ENCODE assay signal across 13 cellular contexts in the genomic region with DNA sequence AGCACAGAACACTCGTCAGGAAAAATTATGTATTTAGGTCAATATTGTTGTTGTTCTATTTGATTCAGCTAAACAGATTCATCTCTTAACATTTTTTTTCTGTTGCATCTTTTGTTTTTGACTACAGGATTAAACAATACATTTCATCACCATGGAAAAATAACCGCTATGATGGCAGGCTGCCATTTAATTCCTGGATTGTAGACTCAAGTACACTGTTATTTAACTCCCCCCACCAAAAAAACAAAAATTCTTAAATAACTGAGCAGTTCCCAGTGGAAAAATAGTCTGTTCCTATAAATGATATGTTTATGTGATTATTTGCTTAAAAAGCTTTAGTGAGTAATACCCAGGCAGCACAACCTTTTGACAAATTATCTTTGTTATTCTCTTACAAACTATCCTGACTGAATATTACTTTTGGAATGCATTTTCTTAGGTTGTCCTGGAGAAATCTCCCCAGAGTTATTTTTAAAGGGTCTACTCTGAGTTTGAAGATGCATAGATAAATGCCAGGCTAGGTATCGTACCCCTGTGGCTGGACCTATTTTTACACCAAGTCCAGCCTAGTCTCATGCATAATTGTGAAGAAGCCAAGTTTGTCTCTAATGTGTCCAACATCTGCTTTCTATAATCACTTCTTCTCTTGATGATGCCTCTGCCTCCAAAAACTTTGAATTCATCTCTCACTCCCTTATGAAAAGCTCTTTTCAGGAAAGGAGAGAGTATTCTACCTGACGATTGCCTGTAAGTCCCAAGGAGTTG. TPM values are rescaled to one million over a fixed set of nuclear protein-coding genes. Genes with fewer than 3 reads are reported as not detected.
DNase-seq lines count a peak whose midpoint lies in the region; ATAC-seq and TF ChIP-seq lines count a peak whose summit lies in the region.
"Had no signal": no experiment of that assay in that cellular context is flagged by ENCODE, and none has a peak within 500 bp of the region (broad histone marks: within the 10 kb centered on the region; RNA-seq: fewer than 3 reads in every experiment).

No MANE protein-coding gene starts in this region.

- H3K4me2 ChIP-seq in IMR-90 (ENCODE audit: low read depth, low read length): no peak overlapping the region
- H3K4me2 ChIP-seq: BLaER1 treated with 17β-estradiol and CSF1 and Interleukin-3, amounts not matched to agents 10 nM and 100 nM had no signal

- no peak overlapping the region for H4K91ac ChIP-seq in IMR-90 (ENCODE audit: insufficient read depth, low read depth, low read length)

- H3K27ac Mint-ChIP-seq in brain: peak overlapping the region in 3 of 5 experiments; percentile 0 to 67 (median 64)
- H3K27ac Mint-ChIP-seq in T-cell: no peak overlapping the region
- H3K27ac Mint-ChIP-seq: activated T-helper 1 cell treated with anti-CD3 and anti-CD28 coated beads, Interleukin-12 subunit alpha, Interleukin-12 subunit beta, Interleukin-2, Interleukin-4 antibody, amounts not matched to agents 30 ng/mL and 10 ng/mL and 1 ng/mL, durations not matched to agents 14 hours and 24 hours and 36 hours had no signal

- in situ Hi-C loops in IMR-90 (cut with MboI; ENCODE audit: low sequenced_read_pairs): no loop called here
- in situ Hi-C loops in ACHN (cut with HindIII; ENCODE audit: low pct_ligation_motif_present, low pct_unique_long_range_greater_than_20kb, low sequenced_read_pairs): no loop called here

- no peak for TF ChIP-seq RAD21 in IMR-90 (IDR thresholded peaks at IDR 0.05; ENCODE audit: low read length)

- no peak overlapping the region for H3K14ac ChIP-seq in IMR-90 (replicated peaks; ENCODE audit: low read depth, low read length)

- H3K4me1 ChIP-seq in IMR-90 (ENCODE audit: control insufficient read depth, insufficient read depth, low read length): no peaks in the 10 kb centered on the region
- H3K4me1 ChIP-seq: BLaER1 treated with 17β-estradiol and CSF1 and Interleukin-3, amounts not matched to agents 10 nM and 100 nM had no signal

- peak; percentile 5 for DNase-seq in AG08396 (ENCODE audit: low spot score)
- DNase-seq in IMR-90: peak; percentile 72
- peak; percentile 2 for DNase-seq in kidney epithelial cell (ENCODE audit: low read depth)
- DNase-seq in activated CD4-positive, alpha-beta T cell treated with anti-CD3 and anti-CD28 coated beads for 1 hour: no peak
- DNase-seq in T-cell: no peak
- DNase-seq in ACHN: no peak
- DNase-seq: NCI-H1930 had no signal

- H3K4me3 ChIP-seq in IMR-90 (ENCODE audit: insufficient read depth, low read depth, low read length) (no peak overlapping the region), kidney epithelial cell (ENCODE audit: low read depth, low read length) (no peak overlapping the region)
- H3K4me3 ChIP-seq: BLaER1 treated with 17β-estradiol and CSF1 and Interleukin-3, amounts not matched to agents 10 nM and 100 nM; mucosa of descending colon had no signal

- peak; percentile 59 for ATAC-seq in IMR-90 (ENCODE audit: low read depth)
- ATAC-seq in GM18873 (IDR thresholded peaks at IDR 0.05; ENCODE audit: low FRiP score, unreplicated experiment): no peak
- no peak for ATAC-seq in T-cell (replicated peaks in 1 of 4)
- ATAC-seq: mucosa of descending colon had no signal

- TF ChIP-seq CTCF in IMR-90 (conservative IDR thresholded peaks at IDR 0.05; ENCODE audit: low read depth, low read length): no peak
- TF ChIP-seq CTCF in brain (conservative IDR thresholded peaks at IDR 0.05): no peak
- no peak for TF ChIP-seq CTCF in kidney epithelial cell (IDR thresholded peaks at IDR 0.05; ENCODE audit: insufficient read depth, low read length, poor library complexity, severe bottlenecking)

- WGBS in IMR-90 (ENCODE audit: extremely low coverage in 2 of 2, insufficient read length in 1 of 2), 2 experiments: no CpG with 5 or more reads among the region's 4 CpGs

- no peaks in the 10 kb centered on the region for H3K27me3 Mint-ChIP-seq in brain
- H3K27me3 Mint-ChIP-seq in T-cell: peaks cover 0 to 5% of the 10 kb centered on the region in 2 donors

- no peak overlapping the region for H2BK120ac ChIP-seq in IMR-90 (ENCODE audit: low read depth, low read length)

- H3K36me3 Mint-ChIP-seq in brain (no peaks in the 10 kb centered on the region), T-cell (no peaks in the 10 kb centered on the region)

- 0 out of 3 replicates have a peak overlapping the region, but pooled peaks have one; percentile 8 for H2BK15ac ChIP-seq in IMR-90 (ENCODE audit: low read depth, low read length)

- no peak overlapping the region for H4K8ac ChIP-seq in IMR-90 (ENCODE audit: low read depth in 2 of 2, low read length in 2 of 2)

- CTCF ChIA-PET in IMR-90 (lab: Yijun Ruan, JAX): no interaction called here
- CTCF ChIA-PET in T-cell (lab: Charles Lee): no interaction called here

- no peaks in the 10 kb centered on the region for H3K9me3 Mint-ChIP-seq in brain
- no peaks in the 10 kb centered on the region for H3K9me3 Mint-ChIP-seq in T-cell
- H3K9me3 Mint-ChIP-seq: activated T-helper 1 cell treated with anti-CD3 and anti-CD28 coated beads, Interleukin-12 subunit alpha, Interleukin-12 subunit beta, Interleukin-2, Interleukin-4 antibody, amounts not matched to agents 30 ng/mL and 10 ng/mL and 1 ng/mL, durations not matched to agents 14 hours and 24 hours and 36 hours had no signal

- H3K27me3 ChIP-seq in IMR-90 (ENCODE audit: control insufficient read depth, insufficient read depth, low read length) (no peaks in the 10 kb centered on the region), kidney epithelial cell (ENCODE audit: control insufficient read depth, insufficient read depth, low read length) (no peaks in the 10 kb centered on the region)
- H3K27me3 ChIP-seq: BLaER1 treated with 17β-estradiol and CSF1 and Interleukin-3, amounts not matched to agents 10 nM and 100 nM had no signal

- H4K20me1 ChIP-seq in IMR-90 (ENCODE audit: insufficient read depth, low read length): no peaks in the 10 kb centered on the region
- H4K20me1 ChIP-seq: BLaER1 treated with 17β-estradiol and CSF1 and Interleukin-3, amounts not matched to agents 10 nM and 100 nM had no signal

- TF ChIP-seq POLR2A in IMR-90 (IDR thresholded peaks at IDR 0.05; ENCODE audit: low read depth, low read length): no peak

- dilution Hi-C loops in IMR-90 (cut with HindIII; ENCODE audit: low sequenced_read_pairs, unreplicated experiment): no loop called here

- H2AFZ ChIP-seq in IMR-90 (replicated peaks; ENCODE audit: low read length, poor library complexity): no peak overlapping the region

- peak overlapping the region in 2 of 5 experiments; percentile 3 for H3K4me3 Mint-ChIP-seq in brain
- no peak overlapping the region for H3K4me3 Mint-ChIP-seq in T-cell
- H3K4me3 Mint-ChIP-seq: activated T-helper 1 cell treated with anti-CD3 and anti-CD28 coated beads, Interleukin-12 subunit alpha, Interleukin-12 subunit beta, Interleukin-2, Interleukin-4 antibody, amounts not matched to agents 30 ng/mL and 10 ng/mL and 1 ng/mL, durations not matched to agents 14 hours and 24 hours and 36 hours had no signal

- H2BK5ac ChIP-seq in IMR-90 (ENCODE audit: low read depth, low read length, poor library complexity, severe bottlenecking): no peak overlapping the region

- no peak overlapping the region for H3K4ac ChIP-seq in IMR-90 (ENCODE audit: low read depth, low read length)

- no peak overlapping the region for H3K23ac ChIP-seq in IMR-90 (ENCODE audit: low read depth, low read length)

- H3K9me1 ChIP-seq in IMR-90 (ENCODE audit: insufficient read depth, low read length): no peaks in the 10 kb centered on the region

- POLR2A ChIA-PET in IMR-90 (lab: Charles Lee; ENCODE audit: unreplicated experiment): no interaction called here
- POLR2A ChIA-PET in T-cell (lab: Charles Lee): no interaction called here

- H4K5ac ChIP-seq in IMR-90 (ENCODE audit: low read depth, low read length): no peak overlapping the region

- no peaks in the 10 kb centered on the region for H3K79me1 ChIP-seq in IMR-90 (ENCODE audit: low read depth in 1 of 2, low read length in 2 of 2)

- no peak overlapping the region for H3K9ac ChIP-seq in IMR-90 (ENCODE audit: low read depth, low read length)
- H3K9ac ChIP-seq: BLaER1 treated with 17β-estradiol and CSF1 and Interleukin-3, amounts not matched to agents 10 nM and 100 nM had no signal

- H2AK9ac ChIP-seq in IMR-90 (replicated peaks; ENCODE audit: low read depth, low read length, poor library complexity): no peak overlapping the region

- BruUV-seq in IMR-90 (replicated peaks; lab: Mats Ljungman, UMichigan): no TSS peak

- no peak overlapping the region for H2AK5ac ChIP-seq in IMR-90 (ENCODE audit: low read depth, low read length)

- H3K36me3 ChIP-seq in IMR-90 (ENCODE audit: control insufficient read depth, insufficient read depth, low read length): no peaks in the 10 kb centered on the region
- H3K36me3 ChIP-seq in kidney epithelial cell (ENCODE audit: control insufficient read depth, insufficient read depth, low read length): no peaks in the 10 kb centered on the region
- H3K36me3 ChIP-seq: BLaER1 treated with 17β-estradiol and CSF1 and Interleukin-3, amounts not matched to agents 10 nM and 100 nM had no signal

- H3K4me1 Mint-ChIP-seq in brain (peaks cover 27% of the 10 kb centered on the region), T-cell (no peaks in the 10 kb centered on the region)

- H3K27ac ChIP-seq in IMR-90 (ENCODE audit: insufficient read depth, low read length): no peak overlapping the region
- H3K27ac ChIP-seq: BLaER1 treated with 17β-estradiol and CSF1 and Interleukin-3, amounts not matched to agents 10 nM and 100 nM; VCaP had no signal

- no peak overlapping the region; the same call in 1 of the 2 replicates for H3K18ac ChIP-seq in IMR-90 (ENCODE audit: low read depth, low read length)

- no peak overlapping the region for H2BK20ac ChIP-seq in IMR-90 (ENCODE audit: low read depth, low read length)

- no peak overlapping the region for H3K56ac ChIP-seq in IMR-90 (ENCODE audit: extremely low read depth, insufficient read depth, low read length)

- intact Hi-C loops in IMR-90 (cut with micrococcal nuclease): no loop called here

- H3K9me3 ChIP-seq in IMR-90 (ENCODE audit: control insufficient read depth, insufficient read depth, low read length): no peaks in the 10 kb centered on the region
- H3K9me3 ChIP-seq: BLaER1 treated with 17β-estradiol and CSF1 and Interleukin-3, amounts not matched to agents 10 nM and 100 nM; mucosa of descending colon had no signal

RNA-seq across cellular contexts. Expression of a gene that starts 3.7 kb away (rescaled TPM):
- total RNA-seq in IMR-90 (2012; rRNA removed) (not detected in 2 replicates), kidney epithelial cell (not detected in 2 replicates), T-cell (not detected)
- polyA plus RNA-seq in IMR-90 (2012; rRNA removed) (not detected in 2 replicates), brain (ENCODE audit: insufficient read depth, low read depth, low replicate concordance) (not detected)
- not detected in 2 replicates for polyA plus RNA-seq in IMR-90 (2012; cell fraction: cytosol; rRNA removed)
- not detected in 2 replicates for polyA plus RNA-seq in IMR-90 (2012; cell fraction: nucleus; rRNA removed; ENCODE audit: low replicate concordance)
- total RNA-seq: activated T-helper 1 cell treated with anti-CD3 and anti-CD28 coated beads, Interleukin-12 subunit alpha, Interleukin-12 subunit beta, Interleukin-2, Interleukin-4 antibody, amounts not matched to agents 30 ng/mL and 10 ng/mL and 1 ng/mL, durations not matched to agents 14 hours and 24 hours and 36 hours had no signal

RNA-seq across cellular contexts. Expression of a gene that starts 49.4 kb away (rescaled TPM):
- not detected in 2 replicates for total RNA-seq in IMR-90 (2012; rRNA removed)
- not detected in 2 replicates for polyA plus RNA-seq in IMR-90 (2012; rRNA removed)
- not detected in 2 replicates for polyA plus RNA-seq in IMR-90 (2012; cell fraction: cytosol; rRNA removed)
- not detected in 2 replicates for polyA plus RNA-seq in IMR-90 (2012; cell fraction: nucleus; rRNA removed; ENCODE audit: low replicate concordance)
- polyA plus RNA-seq in brain (ENCODE audit: insufficient read depth, low read depth, low replicate concordance): not detected
- total RNA-seq in kidney epithelial cell: not detected in 2 replicates
- not detected for total RNA-seq in T-cell
- total RNA-seq: activated T-helper 1 cell treated with anti-CD3 and anti-CD28 coated beads, Interleukin-12 subunit alpha, Interleukin-12 subunit beta, Interleukin-2, Interleukin-4 antibody, amounts not matched to agents 30 ng/mL and 10 ng/mL and 1 ng/mL, durations not matched to agents 14 hours and 24 hours and 36 hours; mucosa of descending colon had no signal

RNA-seq across cellular contexts. Expression of a gene that starts 57.2 kb away (rescaled TPM):
- total RNA-seq in IMR-90 (2012; rRNA removed) (46.1 and 50.0 TPM in 2 replicates), kidney epithelial cell (0.67 and 1.5 TPM in 2 replicates), T-cell (1 to 10 TPM in 1 of 5 donors, under 1 TPM in 2, not detected in 2; 0.46 to 1.1 (median 0.61) TPM)
- polyA plus RNA-seq in IMR-90 (2012; rRNA removed) (49.1 and 70.5 TPM in 2 replicates), brain (ENCODE audit: insufficient read depth, low read depth, low replicate concordance) (0.76 TPM)
- polyA plus RNA-seq in IMR-90 (2012; cell fraction: cytosol; rRNA removed): 12.4 and 21.1 TPM in 2 replicates
- polyA plus RNA-seq in IMR-90 (2012; cell fraction: nucleus; rRNA removed; ENCODE audit: low replicate concordance): 3.0 and 48.6 TPM in 2 replicates
- total RNA-seq: activated T-helper 1 cell treated with anti-CD3 and anti-CD28 coated beads, Interleukin-12 subunit alpha, Interleukin-12 subunit beta, Interleukin-2, Interleukin-4 antibody, amounts not matched to agents 30 ng/mL and 10 ng/mL and 1 ng/mL, durations not matched to agents 14 hours and 24 hours and 36 hours had no signal

Comparison
In these comparisons a context has a peak if more than half of its experiments do, and no peak if none do; other contexts are left out.
1. DNase-seq: peak in AG08396 (single experiment), IMR-90 (single experiment) and kidney epithelial cell (single experiment); none in activated CD4-positive, alpha-beta T cell treated with anti-CD3 and anti-CD28 coated beads for 1 hour (single experiment), T-cell (0 of 34) and ACHN (single experiment).
2. H3K27ac Mint-ChIP-seq: peak in brain (3 of 5); none in T-cell (0 of 2).
3. RNA of a gene that starts 57.2 kb away (total RNA-seq): 46.1 to 50.0 TPM in IMR-90; 0.67 to 1.5 TPM in kidney epithelial cell and 0.46 to 1.1 TPM in T-cell; every median in the first group is over 10 times any median in the second.